In the genomic region with DNA sequence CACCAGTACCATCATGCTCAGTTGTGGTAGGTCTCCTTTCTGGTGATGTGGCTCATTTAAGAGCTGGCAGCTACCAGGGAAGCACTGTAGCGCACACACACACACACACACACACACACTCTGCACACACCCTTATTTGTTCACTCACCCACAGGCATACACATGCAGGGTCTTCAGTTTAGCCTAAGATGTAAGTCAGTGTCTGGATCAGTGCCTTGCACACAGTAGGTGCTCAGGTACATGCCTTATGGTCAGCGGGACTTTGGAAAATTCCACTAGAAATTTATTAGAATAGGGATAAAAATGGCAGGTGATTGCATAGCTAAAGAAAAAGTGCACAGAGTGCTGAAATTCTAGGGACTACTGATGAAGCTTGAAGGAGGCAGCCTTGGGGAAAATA, we compare ENCODE assay signal across 35 cellular contexts.
"Had no signal": no experiment of that assay in that cellular context is flagged by ENCODE, and none has a peak within 500 bp of the region (broad histone marks: within the 10 kb centered on the region; RNA-seq: fewer than 3 reads in every experiment).

No MANE protein-coding gene starts in this region.

- ATAC-seq: activated naive CD4-positive, alpha-beta T cell treated with anti-CD3 and anti-CD28 coated beads, Interleukin-2, amount 50 U/mL, for 72 hours; activated T-cell treated with anti-CD3 and anti-CD28 coated beads, Interleukin-2, amount 50 U/mL, for 4 hours; activated T-cell treated with anti-CD3 and anti-CD28 coated beads, Interleukin-2, amount 50 U/mL, for 72 hours; activated T-helper 17 cell treated with anti-CD3 and anti-CD28 coated beads, Interleukin-2, amount 50 U/mL, for 72 hours; body of pancreas had no signal

- H3K36me3 ChIP-seq: breast epithelium had no signal

- H3K9me3 Mint-ChIP-seq: activated B cell treated with CpG ODN at 0.5 μM for 24 hours; activated naive CD4-positive, alpha-beta T cell treated with anti-CD3 and anti-CD28 coated beads, Interleukin-2, amount 50 U/mL, for 72 hours; activated naive CD8-positive, alpha-beta T cell treated with anti-CD3 and anti-CD28 coated beads for 36 hours; activated T-helper 1 cell treated with anti-CD3 and anti-CD28 coated beads, Interleukin-12 subunit alpha, Interleukin-12 subunit beta, Interleukin-2, Interleukin-4 antibody, amounts not matched to agents 30 ng/mL and 10 ng/mL and 1 ng/mL, durations not matched to agents 14 hours and 24 hours and 36 hours; activated T-helper 17 cell treated with anti-CD3 and anti-CD28 coated beads, Interleukin-2, amount 50 U/mL, for 72 hours; T-helper 2 cell treated with Interferon-gamma antibody and Interleukin-4, amounts not matched to agents 5 μg/mL and 100 μg/mL, for 36 hours had no signal

- H3K4me3 Mint-ChIP-seq: activated B cell treated with CpG ODN at 0.5 μM for 24 hours; activated CD4-positive, alpha-beta memory T cell treated with anti-CD3 and anti-CD28 coated beads for 36 hours; activated naive CD4-positive, alpha-beta T cell treated with anti-CD3 and anti-CD28 coated beads for 36 hours; activated naive CD8-positive, alpha-beta T cell treated with anti-CD3 and anti-CD28 coated beads for 36 hours; activated T-cell treated with anti-CD3 and anti-CD28 coated beads, Interleukin-2, amount 50 U/mL, for 4 hours; activated T-cell treated with anti-CD3 and anti-CD28 coated beads, Interleukin-2, amount 50 U/mL, for 72 hours; activated T-helper 1 cell treated with anti-CD3 and anti-CD28 coated beads, Interleukin-12 subunit alpha, Interleukin-12 subunit beta, Interleukin-2, Interleukin-4 antibody, amounts not matched to agents 30 ng/mL and 10 ng/mL and 1 ng/mL, durations not matched to agents 14 hours and 24 hours and 36 hours; activated T-helper 17 cell treated with anti-CD3 and anti-CD28 coated beads, Interleukin-2, amount 50 U/mL, for 72 hours; T-helper 1 cell treated with Interleukin-12 subunit alpha and Interleukin-12 subunit beta and Interleukin-4 antibody, amounts not matched to agents 30 μg/mL and 1 μg/mL, for 36 hours; T-helper 2 cell treated with Interferon-gamma antibody and Interleukin-4, amounts not matched to agents 5 μg/mL and 100 μg/mL, for 36 hours had no signal

- H3K27ac Mint-ChIP-seq: activated B cell treated with CpG ODN at 0.5 μM for 24 hours; activated CD4-positive, alpha-beta memory T cell treated with anti-CD3 and anti-CD28 coated beads for 36 hours; activated naive CD4-positive, alpha-beta T cell treated with anti-CD3 and anti-CD28 coated beads for 36 hours; activated naive CD8-positive, alpha-beta T cell treated with anti-CD3 and anti-CD28 coated beads for 36 hours; activated T-cell treated with anti-CD3 and anti-CD28 coated beads, Interleukin-2, amount 50 U/mL, for 72 hours; activated T-helper 1 cell treated with anti-CD3 and anti-CD28 coated beads, Interleukin-12 subunit alpha, Interleukin-12 subunit beta, Interleukin-2, Interleukin-4 antibody, amounts not matched to agents 30 ng/mL and 10 ng/mL and 1 ng/mL, durations not matched to agents 14 hours and 24 hours and 36 hours; activated T-helper 17 cell treated with anti-CD3 and anti-CD28 coated beads, Interleukin-2, amount 50 U/mL, for 72 hours; T-helper 1 cell treated with Interleukin-12 subunit alpha and Interleukin-12 subunit beta and Interleukin-4 antibody, amounts not matched to agents 30 μg/mL and 1 μg/mL, for 36 hours; T-helper 2 cell treated with Interferon-gamma antibody and Interleukin-4, amounts not matched to agents 5 μg/mL and 100 μg/mL, for 36 hours had no signal

- H3K9me3 ChIP-seq: adrenal gland, body of pancreas, breast epithelium had no signal

- H3K27me3 Mint-ChIP-seq: activated B cell treated with CpG ODN at 0.5 μM for 24 hours; activated CD4-positive, alpha-beta memory T cell treated with anti-CD3 and anti-CD28 coated beads for 36 hours; activated naive CD8-positive, alpha-beta T cell treated with anti-CD3 and anti-CD28 coated beads for 36 hours; activated T-helper 17 cell treated with anti-CD3 and anti-CD28 coated beads, Interleukin-2, amount 50 U/mL, for 72 hours had no signal

- FAIRE-seq: astrocyte, TTC549 had no signal

- H3K27ac ChIP-seq: adrenal gland, body of pancreas, brain microvascular endothelial cell, breast epithelium, VCaP had no signal

- DNase-seq: activated B cell treated with CpG ODN at 0.5 μM for 24 hours; activated CD4-positive, alpha-beta memory T cell treated with anti-CD3 and anti-CD28 coated beads for 36 hours; activated CD4-positive, alpha-beta T cell treated with anti-CD3 and anti-CD28 coated beads for 4 hours; activated CD4-positive, alpha-beta T cell treated with anti-CD3 and anti-CD28 coated beads, Interleukin-2, amount 50 U/mL, for 1 hour; activated CD4-positive, alpha-beta T cell treated with anti-CD3 and anti-CD28 coated beads, Interleukin-2, amount 50 U/mL, for 4 hours; activated CD4-positive, CD25-positive, alpha-beta regulatory T cell treated with anti-CD3 and anti-CD28 coated beads, Interleukin-2, amount 50 U/mL, for 72 hours; activated CD8-positive, alpha-beta memory T cell treated with anti-CD3 and anti-CD28 coated beads, Interleukin-2, amount 50 U/mL, for 4 hours; activated effector memory CD4-positive, alpha-beta T cell treated with anti-CD3 and anti-CD28 coated beads, Interleukin-2, amount 50 U/mL, for 16 hours; activated gamma-delta T cell treated with Interleukin-2 at 50 U/mL for 16 hours; activated naive CD4-positive, alpha-beta T cell; activated naive CD4-positive, alpha-beta T cell treated with anti-CD3 and anti-CD28 coated beads for 36 hours; activated naive CD4-positive, alpha-beta T cell treated with anti-CD3 and anti-CD28 coated beads, Interleukin-2, amount 50 U/mL, for 16 hours; activated naive CD8-positive, alpha-beta T cell treated with anti-CD3 and anti-CD28 coated beads for 36 hours; activated T-cell treated with anti-CD3 and anti-CD28 coated beads for 4 hours; activated T-cell treated with anti-CD3 and anti-CD28 coated beads, Interleukin-2, amount 50 U/mL, for 1 hour; activated T-cell treated with anti-CD3 and anti-CD28 coated beads, Interleukin-2, amount 50 U/mL, for 4 hours; activated T-cell treated with anti-CD3 and anti-CD28 coated beads, Interleukin-2, amount 50 U/mL, for 72 hours; adrenal gland; amniotic stem cell; aorta; body of pancreas; brain microvascular endothelial cell; central memory CD4-positive, alpha-beta T cell; T-helper 1 cell; T-helper 2 cell; T-helper 9 cell had no signal

- H3K4me1 ChIP-seq: adrenal gland, breast epithelium had no signal

- H3K27me3 ChIP-seq: adrenal gland, body of pancreas, brain microvascular endothelial cell, breast epithelium had no signal

- H3K4me3 ChIP-seq: adrenal gland, body of pancreas, breast epithelium had no signal

- H3K4me1 Mint-ChIP-seq: activated B cell treated with CpG ODN at 0.5 μM for 24 hours had no signal
